8 cellular contexts compared by ENCODE assay signal in the genomic region with DNA sequence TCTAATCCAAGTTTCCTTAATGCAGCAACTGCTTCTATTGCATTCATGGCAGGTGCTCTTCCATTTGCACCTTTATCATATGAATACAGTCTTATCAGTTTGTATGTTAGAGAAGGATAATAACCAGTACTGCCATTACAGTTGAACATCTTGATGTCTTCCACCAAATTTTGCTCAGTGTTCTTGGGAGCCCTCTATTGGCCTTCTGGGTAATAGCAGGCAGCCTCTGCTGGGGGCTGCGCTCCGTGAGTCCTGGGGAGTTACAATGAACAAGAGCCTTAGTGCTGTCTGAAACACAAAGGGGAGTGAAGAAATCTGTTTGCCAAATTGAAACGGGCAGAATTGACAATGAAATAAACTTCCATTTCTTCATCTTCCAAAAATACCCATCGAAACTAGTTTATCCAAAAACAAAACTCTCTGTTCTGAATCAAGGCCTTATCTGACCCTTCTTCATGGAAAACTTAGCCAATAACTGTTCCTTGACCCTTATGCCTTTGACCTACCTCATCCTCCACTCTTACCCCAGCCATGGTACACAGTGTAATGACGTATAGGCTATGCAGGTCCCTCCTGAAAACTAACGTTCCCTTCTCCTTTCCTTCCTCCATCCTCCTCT.
DNase-seq lines count a peak whose midpoint lies in the region; ATAC-seq and TF ChIP-seq lines count a peak whose summit lies in the region.

No MANE protein-coding gene starts in this region.

- H3K36me3 ChIP-seq in KMS-11 (ENCODE audit: insufficient read depth) (no peaks in the 10 kb centered on the region), parathyroid adenoma (ENCODE audit: control insufficient read depth, insufficient read depth, low read length) (no peaks in the 10 kb centered on the region)

- DNase-seq in SHP77 (lab: John Stamatoyannopoulos, UW) (peak; percentile 0 to 1), SHP77 treated with DMSO at 0.1 percent for 48 hours (lab: John Stamatoyannopoulos, UW) (no peak), T-helper 17 cell (no peak), fibroblast of mammary gland (ENCODE audit: low read depth) (peak; percentile 42), islet precursor cell (no peak)

- peak; percentile 49 for ATAC-seq in T-helper 17 cell
- no peak for ATAC-seq in GM18867 (IDR thresholded peaks at IDR 0.05; ENCODE audit: unreplicated experiment)

- TF ChIP-seq CTCF in KMS-11 (conservative IDR thresholded peaks at IDR 0.05; ENCODE audit: low read depth, low read length) (peak; percentile 87), fibroblast of mammary gland (conservative IDR thresholded peaks at IDR 0.05; ENCODE audit: control insufficient read depth, insufficient read depth, low read depth, low read length) (peak; percentile 94), parathyroid adenoma (IDR thresholded peaks at IDR 0.05) (peak; percentile 85)

- H3K27me3 ChIP-seq in KMS-11 (ENCODE audit: insufficient read depth, low read depth) (no peaks in the 10 kb centered on the region), parathyroid adenoma (ENCODE audit: control insufficient read depth, insufficient read depth, low read length) (no peaks in the 10 kb centered on the region)

- no peak overlapping the region for H3K9ac ChIP-seq in KMS-11
- no peak overlapping the region for H3K9ac ChIP-seq in parathyroid adenoma

- H3K36me3 Mint-ChIP-seq in T-helper 17 cell (ENCODE audit: low read depth), result peaks cover 5% of the 10 kb centered on the region

- H3K4me3 ChIP-seq in KMS-11 (IDR thresholded peaks at IDR 0.05; ENCODE audit: insufficient read depth, low read depth, low read length) (no peak overlapping the region), fibroblast of mammary gland (ENCODE audit: control insufficient read depth, low read depth, low read length) (no peak overlapping the region), parathyroid adenoma (ENCODE audit: low read depth, low read length) (no peak overlapping the region)

- H3K27ac ChIP-seq in KMS-11 (no peak overlapping the region), parathyroid adenoma (no peak overlapping the region)

- peaks cover 2% of the 10 kb centered on the region for H3K4me1 Mint-ChIP-seq in T-helper 17 cell

- no peaks in the 10 kb centered on the region for H3K4me1 ChIP-seq in KMS-11 (ENCODE audit: low read depth, poor library complexity, severe bottlenecking)
- no peaks in the 10 kb centered on the region for H3K4me1 ChIP-seq in parathyroid adenoma

- H3K4me3 Mint-ChIP-seq in T-helper 17 cell, result no peak overlapping the region

- no peak overlapping the region for H3K4me2 ChIP-seq in KMS-11
- H3K4me2 ChIP-seq in parathyroid adenoma (ENCODE audit: low read length), result no peak overlapping the region

- H2AFZ ChIP-seq in KMS-11 (ENCODE audit: low read depth), result no peak overlapping the region
- no peak overlapping the region for H2AFZ ChIP-seq in parathyroid adenoma

- no peaks in the 10 kb centered on the region for H4K20me1 ChIP-seq in KMS-11 (ENCODE audit: insufficient read depth)

- no peaks in the 10 kb centered on the region for H3K9me3 ChIP-seq in T-helper 17 cell (ENCODE audit: control insufficient read depth, low read length, poor library complexity, severe bottlenecking)
- H3K9me3 ChIP-seq in parathyroid adenoma (ENCODE audit: control insufficient read depth, low read length), result no peaks in the 10 kb centered on the region

- H3K27ac Mint-ChIP-seq in T-helper 17 cell, result no peak overlapping the region

- peaks cover 46% of the 10 kb centered on the region for H3K27me3 Mint-ChIP-seq in T-helper 17 cell

- H3K79me2 ChIP-seq in KMS-11 (ENCODE audit: insufficient read depth, low read depth) (no peaks in the 10 kb centered on the region), parathyroid adenoma (no peaks in the 10 kb centered on the region)

Comparison
In these comparisons a context has a peak if more than half of its experiments do, and no peak if none do; other contexts are left out.
1. DNase-seq: peak in SHP77 (2 of 2) and fibroblast of mammary gland (single experiment); none in SHP77 treated with DMSO at 0.1 percent for 48 hours (single experiment), T-helper 17 cell (0 of 3) and islet precursor cell (single experiment).
2. Peak in every context shown above with its lines, with median percentiles within 50 percentile points of each other: CTCF ChIP-seq.